ENCODE assay signal across 17 cellular contexts in genomic region chr3:46221936-46222335, GRCh38. TPM values are rescaled to one million over a fixed set of nuclear protein-coding genes. Genes with fewer than 3 reads are reported as not detected.
DNase-seq lines count a peak whose midpoint lies in the region; ATAC-seq, FAIRE-seq and TF ChIP-seq lines count a peak whose summit lies in the region.
"Had no signal": no experiment of that assay in that cellular context is flagged by ENCODE, and none has a peak within 500 bp of the region (broad histone marks: within the 10 kb centered on the region; RNA-seq: fewer than 3 reads in every experiment).

No MANE protein-coding gene starts in this region.

- TF ChIP-seq POLR2A in GM12891 (IDR thresholded peaks at IDR 0.05; ENCODE audit: low read depth, low read length) = no peak

- H3K9me3 Mint-ChIP-seq in activated naive CD8-positive, alpha-beta T cell treated with anti-CD3 and anti-CD28 coated beads, Interleukin-2, amount 50 U/mL, for 24 hours = no peaks in the 10 kb centered on the region

- H2AFZ ChIP-seq in osteoblast (ENCODE audit: low read length) = no peak overlapping the region

- TF ChIP-seq CTCF in osteoblast (IDR thresholded peaks at IDR 0.05; ENCODE audit: extremely low read depth, low read depth, low read length) = no peak

- H3K27ac Mint-ChIP-seq in activated naive CD8-positive, alpha-beta T cell treated with anti-CD3 and anti-CD28 coated beads, Interleukin-2, amount 50 U/mL, for 24 hours = peak overlapping the region; percentile 7
- H3K27ac Mint-ChIP-seq: H9 had no signal

- H3K4me2 ChIP-seq in BLaER1 (peak overlapping the region; percentile 61), osteoblast (ENCODE audit: insufficient read depth, low read length) (no peak overlapping the region)

- H3K4me3 Mint-ChIP-seq in activated naive CD8-positive, alpha-beta T cell treated with anti-CD3 and anti-CD28 coated beads, Interleukin-2, amount 50 U/mL, for 24 hours = no peak overlapping the region
- H3K4me3 Mint-ChIP-seq: H9 had no signal

- H3K9me3 ChIP-seq in BLaER1 (0 out of 2 replicates have a peak, but pooled peaks cover 10% of the 10 kb centered on the region), osteoblast (ENCODE audit: low read depth, low read length) (no peaks in the 10 kb centered on the region)

- no peak for DNase-seq in GM12891 (ENCODE audit: insufficient read length, low spot score)
- DNase-seq in activated naive CD8-positive, alpha-beta T cell treated with anti-CD3 and anti-CD28 coated beads, Interleukin-2, amount 50 U/mL, for 24 hours = no peak
- peak; percentile 18 for DNase-seq in osteoblast (ENCODE audit: insufficient read length, low spot score, missing footprints)
- no peak for DNase-seq in RPMI8226
- DNase-seq in amygdala (lab: John Stamatoyannopoulos, UW) = no peak
- no peak for DNase-seq in NCI-H1930 (lab: John Stamatoyannopoulos, UW)
- no peak for DNase-seq in NCI-H446 treated with DMSO at 0.1 percent for 48 hours (lab: John Stamatoyannopoulos, UW)
- DNase-seq: DMS 273 treated with DMSO at 0.1 percent for 48 hours, H9, NCI-H1417, NCI-H2029 treated with DMSO at 0.1 percent for 48 hours, NCI-H524, PC-3 had no signal

- H3K27me3 ChIP-seq in BLaER1 (no peaks in the 10 kb centered on the region), osteoblast (ENCODE audit: insufficient read depth, low read length) (peaks cover 49% of the 10 kb centered on the region)

- H4K20me1 ChIP-seq in BLaER1 (no peaks in the 10 kb centered on the region), osteoblast (ENCODE audit: insufficient read depth, low read length) (no peaks in the 10 kb centered on the region)

- H3K36me3 Mint-ChIP-seq in activated naive CD8-positive, alpha-beta T cell treated with anti-CD3 and anti-CD28 coated beads, Interleukin-2, amount 50 U/mL, for 24 hours (ENCODE audit: low read depth) = no peaks in the 10 kb centered on the region

- H3K27ac ChIP-seq in BLaER1 (peak overlapping the region; percentile 29; the same call in 1 of the 2 replicates), osteoblast (ENCODE audit: low read depth, low read length) (no peak overlapping the region)

- H3K36me3 ChIP-seq in BLaER1 (no peaks in the 10 kb centered on the region), osteoblast (ENCODE audit: insufficient read depth, low read length) (no peaks in the 10 kb centered on the region)

- peak overlapping the region; percentile 35; the same call in 1 of the 2 replicates for H3K9ac ChIP-seq in BLaER1

- H3K79me2 ChIP-seq in osteoblast (ENCODE audit: insufficient read depth, low read length) = no peaks in the 10 kb centered on the region

- H3K4me1 Mint-ChIP-seq in activated naive CD8-positive, alpha-beta T cell treated with anti-CD3 and anti-CD28 coated beads, Interleukin-2, amount 50 U/mL, for 24 hours = peaks cover 14% of the 10 kb centered on the region
- H3K4me1 Mint-ChIP-seq: H9 had no signal

- ATAC-seq in activated naive CD8-positive, alpha-beta T cell treated with anti-CD3 and anti-CD28 coated beads, Interleukin-2, amount 50 U/mL, for 24 hours = no peak
- ATAC-seq: HepG2, PC-3 had no signal

- H3K4me1 ChIP-seq in BLaER1 = peaks cover 25% of the 10 kb centered on the region
- no peaks in the 10 kb centered on the region for H3K4me1 ChIP-seq in osteoblast (ENCODE audit: insufficient read depth, low read length)

- H3K4me3 ChIP-seq in BLaER1 = no peak overlapping the region
- no peak overlapping the region for H3K4me3 ChIP-seq in osteoblast (ENCODE audit: insufficient read depth, low read length)

- FAIRE-seq in GM12891 (lab: Jason Lieb, UNC) = peak; percentile 60
- FAIRE-seq: HepG2 had no signal

- peaks cover 3% of the 10 kb centered on the region for H3K27me3 Mint-ChIP-seq in activated naive CD8-positive, alpha-beta T cell treated with anti-CD3 and anti-CD28 coated beads, Interleukin-2, amount 50 U/mL, for 24 hours

TF ChIP-seq in GM12891, 5 proteins besides CTCF, POLR2A, EP300 and RAD21:
- TF ChIP-seq TAF1 (IDR thresholded peaks at IDR 0.05; ENCODE audit: low read depth, low read length) (no peak), SPI1 (IDR thresholded peaks at IDR 0.05; ENCODE audit: low read depth, low read length) (no peak), PAX5 (IDR thresholded peaks at IDR 0.05; ENCODE audit: insufficient read depth, low read length, severe bottlenecking) (no peak), POLR2AphosphoS5 (IDR thresholded peaks at IDR 0.05; ENCODE audit: low read depth, low read length) (no peak), POU2F2 (IDR thresholded peaks at IDR 0.05; ENCODE audit: low read depth, low read length) (no peak)

RNA-seq across cellular contexts. Expression of gene CCR1, which starts 13.8 kb away (rescaled TPM):
- polyA plus RNA-seq in GM12891 (2012; ENCODE audit: low read depth, missing spikeins) = 4.8 TPM
- total RNA-seq in osteoblast = 0.59 and 1.1 TPM in 2 replicates
- total RNA-seq: Daoy, H9, HepG2 had no signal
- polyA plus RNA-seq: HepG2 had no signal

RNA-seq across cellular contexts. Expression of gene CCR3, which starts 20.3 kb away (rescaled TPM):
- polyA plus RNA-seq in GM12891 (2012; ENCODE audit: low read depth, missing spikeins) = 0.41 TPM
- not detected in 2 replicates for total RNA-seq in osteoblast
- total RNA-seq: Daoy, H9, HepG2, SK-MEL-5 had no signal
- polyA plus RNA-seq: HepG2 had no signal
